21 cellular contexts compared by ENCODE assay signal in genomic region chr9:134892221-134892620, GRCh38. TPM values are rescaled to one million over a fixed set of nuclear protein-coding genes. Genes with fewer than 3 reads are reported as not detected.
"Had no signal": no experiment of that assay in that cellular context is flagged by ENCODE, and none has a peak within 500 bp of the region (broad histone marks: within the 10 kb centered on the region; RNA-seq: fewer than 3 reads in every experiment).

No MANE protein-coding gene starts in this region.

- H3K9me3 ChIP-seq: ascending aorta, mucosa of descending colon, right atrium auricular region, suprapubic skin had no signal

- H3K27ac ChIP-seq: ascending aorta, gastroesophageal sphincter, heart right ventricle, right atrium auricular region, skin epidermis, suprapubic skin had no signal

- H3K4me3 ChIP-seq: ascending aorta, gastroesophageal sphincter, heart right ventricle, mucosa of descending colon, right atrium auricular region, skin epidermis, suprapubic skin had no signal

- H3K36me3 ChIP-seq: ascending aorta, gastroesophageal sphincter, heart right ventricle, right atrium auricular region, suprapubic skin had no signal

- DNase-seq: activated CD4-positive, alpha-beta T cell treated with anti-CD3 and anti-CD28 coated beads, Interleukin-2, amount 10 ng/mL, durations not matched to agents 24 days and 14 days; activated naive CD4-positive, alpha-beta T cell treated with Interleukin-2 at 50 U/mL for 16 hours; activated naive CD8-positive, alpha-beta T cell treated with anti-CD3 and anti-CD28 coated beads, Interleukin-2, amount 50 U/mL, for 24 hours; activated T-cell treated with anti-CD3 and anti-CD28 coated beads, Interleukin-2, amount 50 U/mL, for 72 hours; erythroblast; heart right ventricle; mucosa of descending colon; stimulated activated CD4-positive, alpha-beta T cell treated with anti-CD3 and anti-CD28 coated beads, Interleukin-4, amount 100 ng/mL, for 24 hours; stimulated activated naive CD4-positive, alpha-beta T cell treated with Interleukin-2 at 50 U/mL for 16 hours; trophoblast cell had no signal

- H3K27me3 ChIP-seq: ascending aorta, right atrium auricular region, suprapubic skin had no signal

- ATAC-seq: activated naive CD8-positive, alpha-beta T cell treated with anti-CD3 and anti-CD28 coated beads, Interleukin-2, amount 50 U/mL, for 24 hours; activated T-cell treated with anti-CD3 and anti-CD28 coated beads, Interleukin-2, amount 50 U/mL, for 72 hours; gastroesophageal sphincter; heart right ventricle; mucosa of descending colon; naive thymus-derived CD8-positive, alpha-beta T cell had no signal

RNA-seq across cellular contexts. Expression of gene FCN2, which starts 11.6 kb away (rescaled TPM):
- total RNA-seq: activated CD4-positive, alpha-beta T cell treated with anti-CD3 and anti-CD28 coated beads, Interleukin-2, amount 10 ng/mL, durations not matched to agents 24 days and 14 days; activated T-cell treated with anti-CD3 and anti-CD28 coated beads, Interleukin-2, amount 50 U/mL, for 72 hours; ascending aorta; bronchial epithelial cell; chondrocyte; dermis microvascular lymphatic vessel endothelial cell; endodermal cell; gastroesophageal sphincter; mucosa of descending colon; naive thymus-derived CD8-positive, alpha-beta T cell; progenitor cell of endocrine pancreas; right atrium auricular region had no signal
- polyA plus RNA-seq: naive thymus-derived CD8-positive, alpha-beta T cell had no signal

RNA-seq across cellular contexts. Expression of gene FCN1, which starts 25.5 kb away (rescaled TPM):
- total RNA-seq: activated CD4-positive, alpha-beta T cell treated with anti-CD3 and anti-CD28 coated beads, Interleukin-2, amount 10 ng/mL, durations not matched to agents 24 days and 14 days; activated T-cell treated with anti-CD3 and anti-CD28 coated beads, Interleukin-2, amount 50 U/mL, for 72 hours; ascending aorta; bronchial epithelial cell; chondrocyte; dermis microvascular lymphatic vessel endothelial cell; endodermal cell; progenitor cell of endocrine pancreas had no signal
